8 cellular contexts compared by ENCODE assay signal in genomic region chr12:96720363-96720705, GRCh38.
DNase-seq lines count a peak whose midpoint lies in the region; ATAC-seq and TF ChIP-seq lines count a peak whose summit lies in the region.

No MANE protein-coding gene starts in this region.

- intact Hi-C loops in right lobe of liver (cut with DNase I) = no loop called here

- H3K4me3 Mint-ChIP-seq in activated naive CD8-positive, alpha-beta T cell treated with anti-CD3 and anti-CD28 coated beads, Interleukin-2, amount 50 U/mL, for 24 hours = peak overlapping the region; percentile 85

- H3K27ac Mint-ChIP-seq in activated naive CD8-positive, alpha-beta T cell treated with anti-CD3 and anti-CD28 coated beads, Interleukin-2, amount 50 U/mL, for 24 hours = peak overlapping the region; percentile 89

- peak overlapping the region; percentile 17 for H3K4me3 ChIP-seq in AG09309 (ENCODE audit: control insufficient read depth, low read depth, low read length)
- H3K4me3 ChIP-seq in right lobe of liver = peak overlapping the region; percentile 48 to 54 (median 48)

- H3K9me3 ChIP-seq in right lobe of liver = no peaks in the 10 kb centered on the region

- no peak for TF ChIP-seq POLR2A in right lobe of liver (IDR thresholded peaks at IDR 0.05)

- H3K27me3 Mint-ChIP-seq in activated naive CD8-positive, alpha-beta T cell treated with anti-CD3 and anti-CD28 coated beads, Interleukin-2, amount 50 U/mL, for 24 hours = no peaks in the 10 kb centered on the region

- DNase-seq in AG09309 (ENCODE audit: low read depth) = no peak
- DNase-seq in NCI-H510A treated with DMSO at 0.1 percent for 48 hours (lab: John Stamatoyannopoulos, UW) = peak; percentile 64
- DNase-seq in activated naive CD8-positive, alpha-beta T cell treated with anti-CD3 and anti-CD28 coated beads, Interleukin-2, amount 50 U/mL, for 24 hours = peak; percentile 16
- DNase-seq in right lobe of liver = peak in 2 of 3 donors; percentile 52 to 56
- no peak for DNase-seq in NK-92 treated with Interleukin-12 subunit alpha and Interleukin-12 subunit beta, amount 100 ng/mL, for 24 hours (lab: John Stamatoyannopoulos, UW)
- no peak for DNase-seq in anterior cingulate cortex (lab: John Stamatoyannopoulos, UW)

- H3K27ac ChIP-seq in right lobe of liver = peak overlapping the region; percentile 45 to 66 (median 57)

- 16% methylated on average over 9 of the region's 9 CpGs for WGBS in right lobe of liver (ENCODE audit: insufficient coverage, low coverage, low lambda C conversion rate, missing lambda C conversion rate)

- ATAC-seq in GM18517 (IDR thresholded peaks at IDR 0.05; ENCODE audit: unreplicated experiment) (peak; percentile 54), HG02970 (IDR thresholded peaks at IDR 0.05; ENCODE audit: low FRiP score, unreplicated experiment) (peak; percentile 64), right lobe of liver (peak; percentile 87 to 95 (median 90))
- ATAC-seq in activated naive CD8-positive, alpha-beta T cell treated with anti-CD3 and anti-CD28 coated beads, Interleukin-2, amount 50 U/mL, for 24 hours = peak; percentile 74

- no peaks in the 10 kb centered on the region for H3K9me3 Mint-ChIP-seq in activated naive CD8-positive, alpha-beta T cell treated with anti-CD3 and anti-CD28 coated beads, Interleukin-2, amount 50 U/mL, for 24 hours

- peaks cover 0 to 4% (median 0%) of the 10 kb centered on the region in 4 donors for H3K4me1 ChIP-seq in right lobe of liver

- H3K36me3 ChIP-seq in right lobe of liver = no peaks in the 10 kb centered on the region

- no peaks in the 10 kb centered on the region for H3K36me3 Mint-ChIP-seq in activated naive CD8-positive, alpha-beta T cell treated with anti-CD3 and anti-CD28 coated beads, Interleukin-2, amount 50 U/mL, for 24 hours (ENCODE audit: low read depth)

- peaks cover 9% of the 10 kb centered on the region for H3K4me1 Mint-ChIP-seq in activated naive CD8-positive, alpha-beta T cell treated with anti-CD3 and anti-CD28 coated beads, Interleukin-2, amount 50 U/mL, for 24 hours

- peak; percentile 4 for TF ChIP-seq CTCF in AG09309 (IDR thresholded peaks at IDR 0.05; ENCODE audit: control insufficient read depth, insufficient read depth, low read depth, low read length, missing control alignments)
- peak in 2 of 4 donors; percentile 14 to 24 for TF ChIP-seq CTCF in right lobe of liver (IDR thresholded peaks at IDR 0.05)

- H3K27me3 ChIP-seq in right lobe of liver = no peaks in the 10 kb centered on the region

Comparison
In these comparisons a context has a peak if more than half of its experiments do, and no peak if none do; other contexts are left out.
1. DNase-seq: peak in NCI-H510A treated with DMSO at 0.1 percent for 48 hours (single experiment), activated naive CD8-positive, alpha-beta T cell treated with anti-CD3 and anti-CD28 coated beads, Interleukin-2, amount 50 U/mL, for 24 hours (single experiment) and right lobe of liver (2 of 3); none in AG09309 (single experiment), NK-92 treated with Interleukin-12 subunit alpha and Interleukin-12 subunit beta, amount 100 ng/mL, for 24 hours (single experiment) and anterior cingulate cortex (0 of 58).
2. Peak in every context shown above with its lines, with median percentiles within 50 percentile points of each other: ATAC-seq.